In the genomic region with DNA sequence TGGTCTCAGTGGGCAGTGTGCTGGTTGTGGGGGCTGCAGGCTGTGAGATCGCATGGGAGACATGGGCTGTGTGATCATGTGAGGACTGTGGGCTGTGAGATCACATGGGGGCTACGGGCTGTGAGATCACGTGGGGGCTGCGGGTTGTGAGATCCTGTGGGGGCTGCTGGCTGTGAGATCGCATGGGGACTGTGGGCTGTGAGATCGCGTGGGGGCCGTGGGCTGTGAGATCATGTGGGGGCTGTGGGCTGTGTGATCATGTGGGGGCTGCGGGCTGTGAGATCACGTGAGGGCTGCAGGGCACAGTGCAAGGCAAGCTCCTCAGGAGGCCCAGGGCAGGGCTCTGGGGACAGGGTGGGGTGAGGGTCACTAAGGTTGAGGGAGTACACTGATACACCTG, we compare ENCODE assay signal across 19 cellular contexts.
"Had no signal": no experiment of that assay in that cellular context is flagged by ENCODE, and none has a peak within 500 bp of the region (broad histone marks: within the 10 kb centered on the region; RNA-seq: fewer than 3 reads in every experiment).

No MANE protein-coding gene starts in this region.

- H3K4me1 ChIP-seq: ascending aorta, esophagus muscularis mucosa, gastroesophageal sphincter, heart left ventricle, tibial artery had no signal

- H3K27me3 ChIP-seq: ascending aorta had no signal

- H3K36me3 Mint-ChIP-seq: memory B cell, naive B cell had no signal

- H3K9me3 ChIP-seq: ascending aorta, esophagus muscularis mucosa, gastroesophageal sphincter, heart left ventricle, mucosa of descending colon, tibial artery had no signal

- H3K27me3 Mint-ChIP-seq: activated CD4-positive, alpha-beta T cell treated with anti-CD3 and anti-CD28 coated beads for 36 hours had no signal

- ATAC-seq: activated CD4-positive, alpha-beta T cell treated with anti-CD3 and anti-CD28 coated beads for 36 hours; activated T-cell treated with anti-CD3 and anti-CD28 coated beads, Interleukin-2, amount 50 U/mL, for 4 hours; gastroesophageal sphincter; left ventricle myocardium superior; mucosa of descending colon had no signal

- H3K27ac Mint-ChIP-seq: activated CD4-positive, alpha-beta T cell treated with anti-CD3 and anti-CD28 coated beads for 36 hours; activated naive CD4-positive, alpha-beta T cell treated with anti-CD3 and anti-CD28 coated beads for 36 hours; memory B cell; naive B cell; T-helper 2 cell treated with Interferon-gamma antibody and Interleukin-4, amounts not matched to agents 5 μg/mL and 100 μg/mL, for 36 hours had no signal

- H3K36me3 ChIP-seq: ascending aorta, esophagus muscularis mucosa, gastroesophageal sphincter, heart left ventricle, tibial artery had no signal

- H3K4me1 Mint-ChIP-seq: activated CD4-positive, alpha-beta T cell treated with anti-CD3 and anti-CD28 coated beads for 36 hours; memory B cell had no signal

- H3K27ac ChIP-seq: ascending aorta, esophagus muscularis mucosa, gastroesophageal sphincter, heart left ventricle, tibial artery had no signal

- H3K4me3 Mint-ChIP-seq: activated CD4-positive, alpha-beta T cell treated with anti-CD3 and anti-CD28 coated beads for 36 hours; activated naive CD4-positive, alpha-beta T cell treated with anti-CD3 and anti-CD28 coated beads for 36 hours; activated T-cell treated with anti-CD3 and anti-CD28 coated beads, Interleukin-2, amount 50 U/mL, for 4 hours; memory B cell; naive B cell; T-helper 2 cell treated with Interferon-gamma antibody and Interleukin-4, amounts not matched to agents 5 μg/mL and 100 μg/mL, for 36 hours had no signal

- H3K9me3 Mint-ChIP-seq: activated T-cell treated with anti-CD3 and anti-CD28 coated beads, Interleukin-2, amount 50 U/mL, for 4 hours; T-helper 2 cell treated with Interferon-gamma antibody and Interleukin-4, amounts not matched to agents 5 μg/mL and 100 μg/mL, for 36 hours had no signal

- H3K4me3 ChIP-seq: ascending aorta, esophagus muscularis mucosa, gastroesophageal sphincter, heart left ventricle, mucosa of descending colon, tibial artery had no signal

- DNase-seq: activated CD4-positive, alpha-beta T cell treated with anti-CD3 and anti-CD28 coated beads for 36 hours; activated CD4-positive, alpha-beta T cell treated with anti-CD3 and anti-CD28 coated beads, Interleukin-2, amount 50 U/mL, for 48 hours; activated naive CD4-positive, alpha-beta T cell treated with anti-CD3 and anti-CD28 coated beads for 36 hours; activated T-cell treated with anti-CD3 and anti-CD28 coated beads, Interleukin-2, amount 50 U/mL, for 4 hours; effector CD8-positive, alpha-beta T cell; kidney glomerular epithelial cell; left ventricle myocardium superior; mucosa of descending colon; naive B cell; nucleus accumbens; stimulated activated naive CD4-positive, alpha-beta T cell; substantia nigra; tibial artery had no signal
